In genomic region chr6:157080986-157081391, GRCh38 we compare ENCODE assay signal across 23 cellular contexts.
"Had no signal": no experiment of that assay in that cellular context is flagged by ENCODE, and none has a peak within 500 bp of the region (broad histone marks: within the 10 kb centered on the region; RNA-seq: fewer than 3 reads in every experiment).

No MANE protein-coding gene starts in this region.

- H3K4me2 ChIP-seq: hepatocyte had no signal

- DNase-seq: activated B cell treated with CpG ODN at 0.5 μM for 24 hours; activated CD4-positive, alpha-beta T cell treated with anti-CD3 and anti-CD28 coated beads for 4 hours; activated CD4-positive, alpha-beta T cell treated with anti-CD3 and anti-CD28 coated beads, Interleukin-2, amount 50 U/mL, for 48 hours; activated CD8-positive, alpha-beta memory T cell treated with anti-CD3 and anti-CD28 coated beads, Interleukin-2, amount 50 U/mL, for 48 hours; activated naive CD4-positive, alpha-beta T cell; activated naive CD8-positive, alpha-beta T cell treated with anti-CD3 and anti-CD28 coated beads for 36 hours; activated T-cell treated with anti-CD3 and anti-CD28 coated beads, Interleukin-2, amount 50 U/mL, for 4 hours; central memory CD4-positive, alpha-beta T cell; effector memory CD4-positive, alpha-beta T cell; glutamatergic neuron; immature natural killer cell; left lung; naive thymus-derived CD4-positive, alpha-beta T cell; posterior cingulate gyrus; retina; stimulated activated CD4-positive, alpha-beta T cell treated with anti-CD3 and anti-CD28 coated beads, Interleukin-4, amount 100 ng/mL, for 1 hour; stimulated activated naive CD4-positive, alpha-beta T cell treated with Interleukin-2 at 50 U/mL for 16 hours; T1000; upper lobe of left lung had no signal

- H3K27me3 Mint-ChIP-seq: activated B cell treated with CpG ODN at 0.5 μM for 24 hours; activated naive CD8-positive, alpha-beta T cell treated with anti-CD3 and anti-CD28 coated beads for 36 hours; naive thymus-derived CD4-positive, alpha-beta T cell had no signal

- H3K27me3 ChIP-seq: hepatocyte, left lung, upper lobe of left lung had no signal

- H3K27ac ChIP-seq: hepatocyte, left lung, upper lobe of left lung had no signal

- H3K4me3 Mint-ChIP-seq: activated B cell treated with CpG ODN at 0.5 μM for 24 hours; activated naive CD8-positive, alpha-beta T cell treated with anti-CD3 and anti-CD28 coated beads for 36 hours; activated T-cell treated with anti-CD3 and anti-CD28 coated beads, Interleukin-2, amount 50 U/mL, for 4 hours; immature natural killer cell; neural crest cell had no signal

- H3K4me3 ChIP-seq: hepatocyte, left lung, lung, upper lobe of left lung had no signal

- H3K27ac Mint-ChIP-seq: activated B cell treated with CpG ODN at 0.5 μM for 24 hours; activated naive CD8-positive, alpha-beta T cell treated with anti-CD3 and anti-CD28 coated beads for 36 hours; activated T-helper 2 cell treated with anti-CD3 and anti-CD28 coated beads, Interferon-gamma antibody, Interleukin-2, Interleukin-4, amounts not matched to agents 10 μg/mL and 5 μg/mL and 100 μg/mL, durations not matched to agents 14 hours and 24 hours and 36 hours had no signal

- H3K9me3 Mint-ChIP-seq: activated B cell treated with CpG ODN at 0.5 μM for 24 hours; activated naive CD8-positive, alpha-beta T cell treated with anti-CD3 and anti-CD28 coated beads for 36 hours; activated T-cell treated with anti-CD3 and anti-CD28 coated beads, Interleukin-2, amount 50 U/mL, for 4 hours; activated T-helper 2 cell treated with anti-CD3 and anti-CD28 coated beads, Interferon-gamma antibody, Interleukin-2, Interleukin-4, amounts not matched to agents 10 μg/mL and 5 μg/mL and 100 μg/mL, durations not matched to agents 14 hours and 24 hours and 36 hours; immature natural killer cell; naive thymus-derived CD4-positive, alpha-beta T cell; neural crest cell had no signal

- H2AFZ ChIP-seq: hepatocyte had no signal

- H3K9me3 ChIP-seq: left lung, upper lobe of left lung had no signal
